Comparison of ENCODE assay signal across 15 cellular contexts in the genomic region with DNA sequence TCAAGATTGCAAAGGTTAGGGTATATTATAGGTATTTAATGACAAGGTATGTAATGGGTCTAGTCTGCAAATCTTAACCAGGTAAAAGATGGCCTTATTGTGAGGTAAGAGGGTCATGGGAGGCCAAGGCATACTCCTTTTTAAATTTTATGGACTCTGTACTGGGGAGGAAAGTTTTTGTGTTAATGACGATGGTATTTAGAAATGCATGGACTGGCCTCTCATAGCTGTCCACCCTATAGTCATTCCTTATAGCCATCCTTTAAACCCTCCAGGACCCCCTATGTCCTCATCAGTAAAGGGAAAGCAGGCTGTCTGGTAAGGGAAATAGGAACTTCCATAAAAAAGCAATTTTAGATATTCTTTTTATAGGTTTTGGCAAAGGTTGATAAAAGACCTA. TPM values are rescaled to one million over a fixed set of nuclear protein-coding genes. Genes with fewer than 3 reads are reported as not detected.
DNase-seq lines count a peak whose midpoint lies in the region; ATAC-seq and TF ChIP-seq lines count a peak whose summit lies in the region.
"Had no signal": no experiment of that assay in that cellular context is flagged by ENCODE, and none has a peak within 500 bp of the region (broad histone marks: within the 10 kb centered on the region; RNA-seq: fewer than 3 reads in every experiment).

No MANE protein-coding gene starts in this region.

- no peak for TF ChIP-seq POLR2A in gastrocnemius medialis (IDR thresholded peaks at IDR 0.05)

- H3K4me1 ChIP-seq in OCI-LY3 (ENCODE audit: low read length) = peaks cover 27% of the 10 kb centered on the region
- H3K4me1 ChIP-seq in gastrocnemius medialis = peaks cover 30 to 35% of the 10 kb centered on the region in 2 donors

- intact Hi-C loops in gastrocnemius medialis (cut with DNase I; ENCODE audit: low total_unique reads) = loop anchor here (5.0 kb wide), 1 partner anchor 1404 kb away; the partner anchor contains the start of gene PAPSS1

- no peaks in the 10 kb centered on the region for H3K27me3 Mint-ChIP-seq in effector memory CD8-positive, alpha-beta T cell
- H3K27me3 Mint-ChIP-seq: activated CD8-positive, alpha-beta memory T cell treated with anti-CD3 and anti-CD28 coated beads, Interleukin-2, amount 10 ng/mL, durations not matched to agents 7 days and 5 days; naive thymus-derived CD8-positive, alpha-beta T cell had no signal

- H3K4me2 ChIP-seq in OCI-LY3 (ENCODE audit: low read length) = peak overlapping the region; percentile 97

- H3K4me3 ChIP-seq in GM12864 (ENCODE audit: low read depth, low read length) = peak overlapping the region; percentile 68; the same call in 1 of the 2 replicates
- peak overlapping the region; percentile 98 for H3K4me3 ChIP-seq in OCI-LY3 (ENCODE audit: low read length)
- H3K4me3 ChIP-seq in epithelial cell of esophagus (ENCODE audit: low read length) = peak overlapping the region; percentile 69
- H3K4me3 ChIP-seq in retinal pigment epithelial cell (ENCODE audit: low read length) = peak overlapping the region; percentile 98
- peak overlapping the region in 1 of 4 donors; percentile 89 for H3K4me3 ChIP-seq in gastrocnemius medialis

- H3K9me3 Mint-ChIP-seq in effector memory CD8-positive, alpha-beta T cell = no peaks in the 10 kb centered on the region
- H3K9me3 Mint-ChIP-seq: stimulated activated effector memory CD8-positive, alpha-beta T cell treated with anti-CD3 and anti-CD28 coated beads, Interleukin-12 subunit alpha, Interleukin-12 subunit beta, amount 100 ng/mL, for 72 hours had no signal

- DNase-seq in GM12864 (ENCODE audit: low read depth) (no peak), epithelial cell of esophagus (ENCODE audit: low read depth) (no peak), retinal pigment epithelial cell (ENCODE audit: low read depth) (no peak), gastrocnemius medialis (no peak), T1000 (lab: John Stamatoyannopoulos, UW) (no peak), AML-193 (lab: John Stamatoyannopoulos, UW) (no peak)
- no peak for DNase-seq in effector memory CD8-positive, alpha-beta T cell
- DNase-seq: activated CD8-positive, alpha-beta memory T cell treated with anti-CD3 and anti-CD28 coated beads, Interleukin-2, amount 10 ng/mL, durations not matched to agents 7 days and 5 days; adrenal gland; naive thymus-derived CD8-positive, alpha-beta T cell; NCI-H1930; stimulated activated CD4-positive, alpha-beta T cell treated with anti-CD3 and anti-CD28 coated beads, Interleukin-15, amount 100 ng/mL, for 24 hours had no signal

- H3K79me2 ChIP-seq in OCI-LY3 (ENCODE audit: low read length) = peaks cover 82% of the 10 kb centered on the region

- peaks cover 14 to 22% of the 10 kb centered on the region in 2 donors for H3K4me1 Mint-ChIP-seq in effector memory CD8-positive, alpha-beta T cell (ENCODE audit: low read depth in 2 of 2)

- H3K36me3 Mint-ChIP-seq in effector memory CD8-positive, alpha-beta T cell (ENCODE audit: insufficient read depth) = peaks cover 18% of the 10 kb centered on the region

- H3K27ac Mint-ChIP-seq in effector memory CD8-positive, alpha-beta T cell = peak overlapping the region in 1 of 2 donors; percentile 4
- H3K27ac Mint-ChIP-seq: activated CD8-positive, alpha-beta memory T cell treated with anti-CD3 and anti-CD28 coated beads, Interleukin-2, amount 10 ng/mL, durations not matched to agents 7 days and 5 days had no signal

- peaks cover 16% of the 10 kb centered on the region for H3K36me3 ChIP-seq in OCI-LY3 (replicated peaks; ENCODE audit: low read depth, low read length)
- H3K36me3 ChIP-seq in gastrocnemius medialis = peaks cover 0 to 10% of the 10 kb centered on the region in 2 donors
- H3K36me3 ChIP-seq: adrenal gland had no signal

- H3K4me3 Mint-ChIP-seq in effector memory CD8-positive, alpha-beta T cell = no peak overlapping the region
- H3K4me3 Mint-ChIP-seq: activated CD8-positive, alpha-beta memory T cell treated with anti-CD3 and anti-CD28 coated beads, Interleukin-2, amount 10 ng/mL, durations not matched to agents 7 days and 5 days; stimulated activated effector memory CD8-positive, alpha-beta T cell treated with anti-CD3 and anti-CD28 coated beads, Interleukin-12 subunit alpha, Interleukin-12 subunit beta, amount 100 ng/mL, for 72 hours had no signal

- H3K27ac ChIP-seq in OCI-LY3 (ENCODE audit: low read length) (no peak overlapping the region), gastrocnemius medialis (no peak overlapping the region)

- TF ChIP-seq CTCF in GM12864 (IDR thresholded peaks at IDR 0.05; ENCODE audit: low read depth, low read length, missing control alignments) = no peak
- no peak for TF ChIP-seq CTCF in OCI-LY3 (IDR thresholded peaks at IDR 0.05; ENCODE audit: low read depth, low read length)
- no peak for TF ChIP-seq CTCF in epithelial cell of esophagus (IDR thresholded peaks at IDR 0.05; ENCODE audit: insufficient read depth, low read depth, low read length, missing control alignments)
- TF ChIP-seq CTCF in retinal pigment epithelial cell (conservative IDR thresholded peaks at IDR 0.05; ENCODE audit: low read depth, low read length) = no peak
- TF ChIP-seq CTCF in gastrocnemius medialis (IDR thresholded peaks at IDR 0.05 in 4 of 5, conservative IDR thresholded peaks at IDR 0.05 in 1 of 5) = no peak

- no peaks in the 10 kb centered on the region for H4K20me1 ChIP-seq in OCI-LY3 (ENCODE audit: insufficient read depth, low read length)

- H3K27me3 ChIP-seq in OCI-LY3 (ENCODE audit: low read depth, low read length) (no peaks in the 10 kb centered on the region), gastrocnemius medialis (no peaks in the 10 kb centered on the region)
- H3K27me3 ChIP-seq: adrenal gland had no signal

- H2AFZ ChIP-seq in OCI-LY3 (ENCODE audit: low read depth, low read length) = no peak overlapping the region

- ATAC-seq in gastrocnemius medialis = no peak
- ATAC-seq in effector memory CD8-positive, alpha-beta T cell (replicated peaks) = no peak
- ATAC-seq: activated CD8-positive, alpha-beta memory T cell treated with anti-CD3 and anti-CD28 coated beads, Interleukin-2, amount 10 ng/mL, durations not matched to agents 7 days and 5 days; naive thymus-derived CD8-positive, alpha-beta T cell had no signal

- 0 out of 2 replicates have a peak overlapping the region, but pooled peaks have one; percentile 96 for H3K9ac ChIP-seq in OCI-LY3 (ENCODE audit: low read length)

- H3K9me3 ChIP-seq in OCI-LY3 (ENCODE audit: insufficient read depth, low read length) (no peaks in the 10 kb centered on the region), gastrocnemius medialis (no peaks in the 10 kb centered on the region)
- H3K9me3 ChIP-seq: adrenal gland had no signal

- in situ Hi-C loops in gastrocnemius medialis (cut with MboI; ENCODE audit: low sequenced_read_pairs in 4 of 4) = no loop called here

RNA-seq across cellular contexts. Expression of gene AIMP1, which starts 1.5 kb away (rescaled TPM):
- 10 to 100 TPM; 23.2 to 30.0 (median 27.4) TPM for total RNA-seq in gastrocnemius medialis

RNA-seq across cellular contexts. Expression of gene TBCK, which starts 1.8 kb away (rescaled TPM):
- total RNA-seq in gastrocnemius medialis = 10 to 100 TPM in 2 of 4 donors, 1 to 10 TPM in 2; 8.1 to 17.7 (median 12.2) TPM

RNA-seq across cellular contexts. Expression of gene GIMD1, which starts 50.8 kb away (rescaled TPM):
- total RNA-seq in gastrocnemius medialis = not detected
- total RNA-seq: activated CD8-positive, alpha-beta memory T cell treated with anti-CD3 and anti-CD28 coated beads, Interleukin-2, amount 10 ng/mL, durations not matched to agents 7 days and 5 days; adrenal gland; HT-29; naive thymus-derived CD8-positive, alpha-beta T cell had no signal
